In genomic region chr7:22859676-22860290, GRCh38 we compare ENCODE assay signal across 13 cellular contexts. TPM values are rescaled to one million over a fixed set of nuclear protein-coding genes. Genes with fewer than 3 reads are reported as not detected.
DNase-seq lines count a peak whose midpoint lies in the region; ATAC-seq, FAIRE-seq and TF ChIP-seq lines count a peak whose summit lies in the region.
"Had no signal": no experiment of that assay in that cellular context is flagged by ENCODE, and none has a peak within 500 bp of the region (broad histone marks: within the 10 kb centered on the region; RNA-seq: fewer than 3 reads in every experiment).

No MANE protein-coding gene starts in this region.

- no peak overlapping the region for H2AFZ ChIP-seq in keratinocyte (ENCODE audit: control insufficient read depth, low read length)

- no peak overlapping the region for H3K4me3 Mint-ChIP-seq in activated T-helper 2 cell treated with anti-CD3 and anti-CD28 coated beads, Interferon-gamma antibody, Interleukin-2, Interleukin-4, amounts not matched to agents 10 μg/mL and 5 μg/mL and 100 μg/mL, durations not matched to agents 14 hours and 24 hours and 36 hours (ENCODE audit: low read depth)
- H3K4me3 Mint-ChIP-seq: CD4-positive, alpha-beta T cell; naive thymus-derived CD4-positive, alpha-beta T cell had no signal

- H3K4me3 ChIP-seq in HUES6 (ENCODE audit: low read depth, low read length) = no peak overlapping the region
- peak overlapping the region in 1 of 3 experiments; percentile 37 for H3K4me3 ChIP-seq in keratinocyte (ENCODE audit: control insufficient read depth in 2 of 3, extremely low read depth in 1 of 3, insufficient read depth in 2 of 3, low read depth in 1 of 3, low read length in 3 of 3)

- H3K27ac Mint-ChIP-seq in activated T-helper 2 cell treated with anti-CD3 and anti-CD28 coated beads, Interferon-gamma antibody, Interleukin-2, Interleukin-4, amounts not matched to agents 10 μg/mL and 5 μg/mL and 100 μg/mL, durations not matched to agents 14 hours and 24 hours and 36 hours = peak overlapping the region; percentile 28
- H3K27ac Mint-ChIP-seq: CD4-positive, alpha-beta T cell had no signal

- no peaks in the 10 kb centered on the region for H3K9me3 Mint-ChIP-seq in activated T-helper 2 cell treated with anti-CD3 and anti-CD28 coated beads, Interferon-gamma antibody, Interleukin-2, Interleukin-4, amounts not matched to agents 10 μg/mL and 5 μg/mL and 100 μg/mL, durations not matched to agents 14 hours and 24 hours and 36 hours
- H3K9me3 Mint-ChIP-seq: CD4-positive, alpha-beta T cell; naive thymus-derived CD4-positive, alpha-beta T cell had no signal

- TF ChIP-seq CTCF in 22Rv1 (IDR thresholded peaks at IDR 0.05) (no peak), keratinocyte (optimal IDR thresholded peaks at IDR 0.05 in 1 of 3, IDR thresholded peaks at IDR 0.05 in 1 of 3, conservative IDR thresholded peaks at IDR 0.05 in 1 of 3; ENCODE audit: extremely low read depth in 1 of 3, insufficient read depth in 2 of 3, low read length in 3 of 3) (no peak)

- intact Hi-C loops in activated T-helper 2 cell treated with anti-CD3 and anti-CD28 coated beads, Interferon-gamma antibody, Interleukin-2, Interleukin-4, amounts not matched to agents 10 μg/mL and 5 μg/mL and 100 μg/mL, durations not matched to agents 14 hours and 24 hours and 36 hours (cut with micrococcal nuclease) = loop anchor here (1.0 to 10.0 kb wide), 2 partner anchors 27 to 325 kb away; partner anchors contain the start of gene NUP42

- peaks cover 68% of the 10 kb centered on the region for H3K36me3 ChIP-seq in HUES6 (ENCODE audit: control insufficient read depth, insufficient read depth, low read length)
- H3K36me3 ChIP-seq in keratinocyte (ENCODE audit: control insufficient read depth in 2 of 2, extremely low read depth in 1 of 2, insufficient read depth in 2 of 2, low read length in 2 of 2) = peaks cover 10 to 20% of the 10 kb centered on the region in 2 experiments

- no peaks in the 10 kb centered on the region for H3K27me3 Mint-ChIP-seq in activated T-helper 2 cell treated with anti-CD3 and anti-CD28 coated beads, Interferon-gamma antibody, Interleukin-2, Interleukin-4, amounts not matched to agents 10 μg/mL and 5 μg/mL and 100 μg/mL, durations not matched to agents 14 hours and 24 hours and 36 hours (ENCODE audit: low read depth)
- H3K27me3 Mint-ChIP-seq: CD4-positive, alpha-beta T cell; naive thymus-derived CD4-positive, alpha-beta T cell had no signal

- no peak for ATAC-seq in GM18498 (IDR thresholded peaks at IDR 0.05; ENCODE audit: unreplicated experiment)
- ATAC-seq: naive thymus-derived CD4-positive, alpha-beta T cell had no signal

- H3K27ac ChIP-seq in 22Rv1 = peak overlapping the region; percentile 39
- peak overlapping the region; percentile 55; the same call in 1 of the 2 replicates for H3K27ac ChIP-seq in HUES6 (ENCODE audit: low read depth, low read length)
- peak overlapping the region; percentile 98 for H3K27ac ChIP-seq in keratinocyte (ENCODE audit: control insufficient read depth, insufficient read depth, low read length)

- peaks cover 41% of the 10 kb centered on the region for H3K4me1 Mint-ChIP-seq in activated T-helper 2 cell treated with anti-CD3 and anti-CD28 coated beads, Interferon-gamma antibody, Interleukin-2, Interleukin-4, amounts not matched to agents 10 μg/mL and 5 μg/mL and 100 μg/mL, durations not matched to agents 14 hours and 24 hours and 36 hours (ENCODE audit: low read depth)

- H3K9me1 ChIP-seq in keratinocyte (ENCODE audit: control insufficient read depth, extremely low read depth, insufficient read depth, low read length) = no peaks in the 10 kb centered on the region

- H3K79me2 ChIP-seq in keratinocyte (ENCODE audit: control insufficient read depth, insufficient read depth, low read length) = peaks cover 7% of the 10 kb centered on the region

- H3K4me2 ChIP-seq in keratinocyte (ENCODE audit: control insufficient read depth, extremely low read depth, insufficient read depth, low read depth, low read length) = peak overlapping the region; percentile 92

- no peak for DNase-seq in activated T-helper 2 cell treated with anti-CD3 and anti-CD28 coated beads, Interferon-gamma antibody, Interleukin-2, Interleukin-4, amounts not matched to agents 10 μg/mL and 5 μg/mL and 100 μg/mL, durations not matched to agents 14 hours and 24 hours and 36 hours (ENCODE audit: low spot score)
- DNase-seq in keratinocyte (ENCODE audit: low read depth, low spot score) (peak; percentile 68), NCI-H1694 treated with DMSO at 0.1 percent for 48 hours (lab: John Stamatoyannopoulos, UW) (no peak), mucosa of gallbladder (ENCODE audit: low spot score) (no peak), activated gamma-delta T cell treated with Interleukin-2 at 50 U/mL for 16 hours (no peak)
- DNase-seq: CD4-positive, alpha-beta T cell; naive thymus-derived CD4-positive, alpha-beta T cell; NCI-H345; T1000 had no signal

- H3K27me3 ChIP-seq in HUES6 (ENCODE audit: control insufficient read depth, insufficient read depth, low read length) (no peaks in the 10 kb centered on the region), keratinocyte (ENCODE audit: control insufficient read depth, extremely low read depth, insufficient read depth, low read length) (no peaks in the 10 kb centered on the region)

- FAIRE-seq in keratinocyte (lab: Jason Lieb, UNC) = peak; percentile 34
- FAIRE-seq: frontal cortex had no signal

- H3K4me1 ChIP-seq in HUES6 (ENCODE audit: control insufficient read depth, insufficient read depth, low read length) = peaks cover 30% of the 10 kb centered on the region
- peaks cover 67% of the 10 kb centered on the region for H3K4me1 ChIP-seq in keratinocyte (ENCODE audit: control insufficient read depth, extremely low read depth, insufficient read depth, low read length)

- H3K9ac ChIP-seq in HUES6 (ENCODE audit: low read length) = no peak overlapping the region
- H3K9ac ChIP-seq in keratinocyte (ENCODE audit: control insufficient read depth, extremely low read depth, insufficient read depth, low read length) = peak overlapping the region; percentile 82

- no peaks in the 10 kb centered on the region for H4K20me1 ChIP-seq in keratinocyte (ENCODE audit: control insufficient read depth, extremely low read depth, insufficient read depth, low read length)

- H3K9me3 ChIP-seq in HUES6 (ENCODE audit: control insufficient read depth, insufficient read depth, low read depth, low read length) = no peaks in the 10 kb centered on the region
- H3K9me3 ChIP-seq in keratinocyte (ENCODE audit: control insufficient read depth, low read depth, low read length) = no peaks in the 10 kb centered on the region

- dilution Hi-C loops in keratinocyte (cut with MboI; ENCODE audit: extremely low pct_ligation_motif_present, low sequenced_read_pairs) = no loop called here

- peaks cover 86% of the 10 kb centered on the region for H3K36me3 Mint-ChIP-seq in activated T-helper 2 cell treated with anti-CD3 and anti-CD28 coated beads, Interferon-gamma antibody, Interleukin-2, Interleukin-4, amounts not matched to agents 10 μg/mL and 5 μg/mL and 100 μg/mL, durations not matched to agents 14 hours and 24 hours and 36 hours (ENCODE audit: low read depth)

RNA-seq across cellular contexts. Expression of gene TOMM7, which starts 37.1 kb away (rescaled TPM):
- 216 and 221 TPM in 2 replicates for total RNA-seq in activated T-helper 2 cell treated with anti-CD3 and anti-CD28 coated beads, Interferon-gamma antibody, Interleukin-2, Interleukin-4, amounts not matched to agents 10 μg/mL and 5 μg/mL and 100 μg/mL, durations not matched to agents 14 hours and 24 hours and 36 hours
- polyA plus RNA-seq in keratinocyte = 219 to 1,492 TPM (median 1,291 TPM) in 3 replicates
- 1,072 TPM for polyA plus RNA-seq in keratinocyte (2011; ENCODE audit: low read depth)
- polyA plus RNA-seq in keratinocyte (2011; cell fraction: cytosol; rRNA removed) = 405 and 430 TPM in 2 replicates
- 121 and 150 TPM in 2 replicates for polyA plus RNA-seq in keratinocyte (2011; cell fraction: nucleus; rRNA removed)
- polyA plus RNA-seq in keratinocyte (2012; ENCODE audit: low replicate concordance) = 605 and 921 TPM in 2 replicates
- 47.5 to 168 TPM (median 67.3 TPM) in 3 replicates for polyA minus RNA-seq in keratinocyte
- 91.3 TPM for polyA minus RNA-seq in keratinocyte (2011; cell fraction: cytosol; rRNA and poly(A)+ RNA removed)
- polyA minus RNA-seq in keratinocyte (2011; cell fraction: nucleus; rRNA and poly(A)+ RNA removed) = 32.2 and 61.0 TPM in 2 replicates
- total RNA-seq in mucosa of gallbladder = 345 TPM

Comparison
In these comparisons a context has a peak if more than half of its experiments do, and no peak if none do; other contexts are left out.
1. H3K27ac ChIP-seq: peak in every context shown above with its lines; median percentile 98 in keratinocyte; 55 in HUES6; 39 in 22Rv1.